ENCODE assay signal across 10 cellular contexts in genomic region chr6:158797331-158798202, GRCh38. TPM values are rescaled to one million over a fixed set of nuclear protein-coding genes. Genes with fewer than 3 reads are reported as not detected.
DNase-seq lines count a peak whose midpoint lies in the region; ATAC-seq and TF ChIP-seq lines count a peak whose summit lies in the region.
"Had no signal": no experiment of that assay in that cellular context is flagged by ENCODE, and none has a peak within 500 bp of the region (broad histone marks: within the 10 kb centered on the region; RNA-seq: fewer than 3 reads in every experiment).

No MANE protein-coding gene starts in this region.

- ATAC-seq in activated T-cell treated with anti-CD3 and anti-CD28 coated beads, Interleukin-2, amount 50 U/mL, for 4 hours = peak; percentile 31 to 50
- ATAC-seq in heart right ventricle = peak in 6 of 8 donors; percentile 13 to 50 (median 34)
- ATAC-seq: gastrocnemius medialis had no signal

- H3K27ac Mint-ChIP-seq in activated naive CD8-positive, alpha-beta T cell treated with anti-CD3 and anti-CD28 coated beads for 36 hours = peak overlapping the region; percentile 84

- 23 to 40% methylated on average over 3 of the region's 3 CpGs for WGBS in heart right ventricle, 2 donors

- no peaks in the 10 kb centered on the region for H3K9me3 Mint-ChIP-seq in activated T-cell treated with anti-CD3 and anti-CD28 coated beads, Interleukin-2, amount 50 U/mL, for 4 hours
- H3K9me3 Mint-ChIP-seq in activated naive CD8-positive, alpha-beta T cell treated with anti-CD3 and anti-CD28 coated beads for 36 hours = no peaks in the 10 kb centered on the region

- H3K4me3 Mint-ChIP-seq in activated T-cell treated with anti-CD3 and anti-CD28 coated beads, Interleukin-2, amount 50 U/mL, for 4 hours = peak overlapping the region; percentile 65
- H3K4me3 Mint-ChIP-seq in activated naive CD8-positive, alpha-beta T cell treated with anti-CD3 and anti-CD28 coated beads for 36 hours = peak overlapping the region; percentile 34

- H3K27me3 Mint-ChIP-seq in activated T-cell treated with anti-CD3 and anti-CD28 coated beads, Interleukin-2, amount 50 U/mL, for 4 hours (ENCODE audit: low read depth) = no peaks in the 10 kb centered on the region
- H3K27me3 Mint-ChIP-seq in activated naive CD8-positive, alpha-beta T cell treated with anti-CD3 and anti-CD28 coated beads for 36 hours = no peaks in the 10 kb centered on the region

- peaks cover 90% of the 10 kb centered on the region for H3K4me1 Mint-ChIP-seq in activated T-cell treated with anti-CD3 and anti-CD28 coated beads, Interleukin-2, amount 50 U/mL, for 4 hours (ENCODE audit: low read depth)
- peaks cover 83% of the 10 kb centered on the region for H3K4me1 Mint-ChIP-seq in activated naive CD8-positive, alpha-beta T cell treated with anti-CD3 and anti-CD28 coated beads for 36 hours

- no peak for TF ChIP-seq CTCF in heart right ventricle (IDR thresholded peaks at IDR 0.05)
- TF ChIP-seq CTCF in tibial artery (IDR thresholded peaks at IDR 0.05) = no peak

- H3K27ac ChIP-seq in heart right ventricle (peak overlapping the region; percentile 9 to 83 (median 56)), tibial artery (peak overlapping the region; percentile 60 to 63)

- DNase-seq in activated T-cell treated with anti-CD3 and anti-CD28 coated beads, Interleukin-2, amount 50 U/mL, for 4 hours = no peak
- DNase-seq in activated T-cell treated with anti-CD3 and anti-CD28 coated beads for 4 hours = no peak
- no peak for DNase-seq in activated naive CD8-positive, alpha-beta T cell treated with anti-CD3 and anti-CD28 coated beads for 36 hours
- no peak for DNase-seq in heart right ventricle
- no peak for DNase-seq in tibial artery
- DNase-seq in NCI-H345 treated with DMSO at 0.1 percent for 48 hours (lab: John Stamatoyannopoulos, UW; ENCODE audit: unreplicated experiment) = no peak
- no peak for DNase-seq in activated gamma-delta T cell treated with Interleukin-2 at 50 U/mL for 16 hours
- DNase-seq in NCI-H2196 (lab: John Stamatoyannopoulos, UW; ENCODE audit: unreplicated experiment) = no peak
- DNase-seq: gastrocnemius medialis, NCI-H345 had no signal

- H3K4me1 ChIP-seq in heart right ventricle = peaks cover 12 to 82% (median 68%) of the 10 kb centered on the region in 9 donors
- peaks cover 0 to 36% (median 31%) of the 10 kb centered on the region in 4 donors for H3K4me1 ChIP-seq in tibial artery

- no peaks in the 10 kb centered on the region for H3K9me3 ChIP-seq in heart right ventricle
- H3K9me3 ChIP-seq in tibial artery = no peaks in the 10 kb centered on the region
- H3K9me3 ChIP-seq: gastrocnemius medialis had no signal

- peaks cover 29% of the 10 kb centered on the region for H3K36me3 Mint-ChIP-seq in activated T-cell treated with anti-CD3 and anti-CD28 coated beads, Interleukin-2, amount 50 U/mL, for 4 hours (ENCODE audit: insufficient read depth)
- peaks cover 55% of the 10 kb centered on the region for H3K36me3 Mint-ChIP-seq in activated naive CD8-positive, alpha-beta T cell treated with anti-CD3 and anti-CD28 coated beads for 36 hours

- H3K36me3 ChIP-seq in heart right ventricle (peaks cover 0 to 8% (median 0%) of the 10 kb centered on the region in 9 donors), tibial artery (no peaks in the 10 kb centered on the region)
- H3K36me3 ChIP-seq: gastrocnemius medialis had no signal

- intact Hi-C loops in heart right ventricle (cut with DNase I) = loop anchor here in 4 of 10 donors (1.0 to 10.0 kb wide), 3 partner anchors 91 to 177 kb away; no protein-coding TSS in a partner anchor
- intact Hi-C loops in tibial artery (cut with DNase I; ENCODE audit: low total_unique reads) = loop anchor here (10.0 kb wide), 1 partner anchor 197 kb away; no protein-coding TSS in a partner anchor

- H3K27me3 ChIP-seq in heart right ventricle (no peaks in the 10 kb centered on the region), tibial artery (no peaks in the 10 kb centered on the region)
- H3K27me3 ChIP-seq: gastrocnemius medialis had no signal

- H3K4me3 ChIP-seq in heart right ventricle = no peak overlapping the region
- no peak overlapping the region for H3K4me3 ChIP-seq in tibial artery
- H3K4me3 ChIP-seq: gastrocnemius medialis had no signal

RNA-seq across cellular contexts. Expression of gene EZR, which starts 21.6 kb away (rescaled TPM):
- 100 to 1,000 TPM; 315 to 327 (median 324) TPM for total RNA-seq in activated T-cell treated with anti-CD3 and anti-CD28 coated beads, Interleukin-2, amount 50 U/mL, for 4 hours
- total RNA-seq in activated naive CD8-positive, alpha-beta T cell treated with anti-CD3 and anti-CD28 coated beads for 36 hours = 100 to 1,000 TPM; 218 to 227 TPM
- total RNA-seq in heart right ventricle = 100 to 1,000 TPM; 148 to 227 (median 186) TPM
- polyA plus RNA-seq in heart right ventricle = 100 to 1,000 TPM in 1 of 2 donors, 10 to 100 TPM in 1; 90.3 to 322 TPM
